10 cellular contexts compared by ENCODE assay signal in the genomic region with DNA sequence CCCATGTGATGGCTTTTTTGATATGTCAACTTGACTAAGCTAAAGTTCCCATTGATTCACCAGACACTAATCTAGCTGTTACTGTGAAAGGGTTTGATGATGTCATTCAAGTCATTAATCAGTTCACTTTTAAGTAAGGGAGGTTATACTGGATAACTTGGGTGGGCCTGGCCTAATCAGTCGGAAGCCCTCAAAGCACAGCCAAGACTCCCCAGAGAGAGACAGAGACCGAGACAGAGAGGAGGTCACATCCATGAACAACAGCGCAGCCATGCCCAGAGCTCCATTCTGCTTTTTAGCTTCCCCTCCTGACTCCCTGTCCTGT.
DNase-seq lines count a peak whose midpoint lies in the region; ATAC-seq and TF ChIP-seq lines count a peak whose summit lies in the region.
"Had no signal": no experiment of that assay in that cellular context is flagged by ENCODE, and none has a peak within 500 bp of the region (broad histone marks: within the 10 kb centered on the region; RNA-seq: fewer than 3 reads in every experiment).

No MANE protein-coding gene starts in this region.

- no peaks in the 10 kb centered on the region for H3K36me3 ChIP-seq in RWPE2 (ENCODE audit: low read depth)
- no peaks in the 10 kb centered on the region for H3K36me3 ChIP-seq in gastroesophageal sphincter
- H3K36me3 ChIP-seq in smooth muscle cell (ENCODE audit: low read depth), result no peaks in the 10 kb centered on the region
- H3K36me3 ChIP-seq: adrenal gland, thoracic aorta had no signal

- H3K4me1 ChIP-seq in RWPE2 (ENCODE audit: insufficient read depth, poor library complexity, severe bottlenecking) (peaks cover 21% of the 10 kb centered on the region), gastroesophageal sphincter (peaks cover 0 to 17% (median 3%) of the 10 kb centered on the region in 3 donors), smooth muscle cell (ENCODE audit: low read depth) (peaks cover 14% of the 10 kb centered on the region)

- no peaks in the 10 kb centered on the region for H4K20me1 ChIP-seq in smooth muscle cell (ENCODE audit: low read depth)

- peak overlapping the region; percentile 88 for H3K4me2 ChIP-seq in smooth muscle cell

- DNase-seq in activated naive CD4-positive, alpha-beta T cell treated with anti-CD3 and anti-CD28 coated beads, Interleukin-2, amount 50 U/mL, for 72 hours (ENCODE audit: low spot score in 2 of 2), result no peak
- no peak for DNase-seq in RWPE2 (ENCODE audit: low spot score)
- no peak for DNase-seq in smooth muscle cell (lab: John Stamatoyannopoulos, UW; ENCODE audit: unreplicated experiment)
- DNase-seq in NCI-H146 (lab: John Stamatoyannopoulos, UW), result no peak
- DNase-seq in amygdala (lab: John Stamatoyannopoulos, UW), result no peak

- H3F3A ChIP-seq in smooth muscle cell (ENCODE audit: low read depth), result peaks cover 8% of the 10 kb centered on the region

- TF ChIP-seq CTCF in RWPE2 (IDR thresholded peaks at IDR 0.05; ENCODE audit: poor library complexity, severe bottlenecking) (no peak), gastroesophageal sphincter (IDR thresholded peaks at IDR 0.05) (no peak), smooth muscle cell (IDR thresholded peaks at IDR 0.05; ENCODE audit: borderline replicate concordance, insufficient read depth, poor library complexity, severe bottlenecking) (no peak)

- H3K4me3 ChIP-seq in RWPE2 (ENCODE audit: severe bottlenecking) (no peak overlapping the region), gastroesophageal sphincter (peak overlapping the region in 1 of 2 donors; percentile 60), smooth muscle cell (no peak overlapping the region)

- H3K4me3 Mint-ChIP-seq in activated naive CD4-positive, alpha-beta T cell treated with anti-CD3 and anti-CD28 coated beads, Interleukin-2, amount 50 U/mL, for 24 hours, result peak overlapping the region; percentile 79

- no peak overlapping the region for H3K9ac ChIP-seq in smooth muscle cell (ENCODE audit: low read depth)

- no peak overlapping the region for H3K27ac Mint-ChIP-seq in activated naive CD4-positive, alpha-beta T cell treated with anti-CD3 and anti-CD28 coated beads, Interleukin-2, amount 50 U/mL, for 24 hours
- H3K27ac Mint-ChIP-seq in activated naive CD4-positive, alpha-beta T cell treated with anti-CD3 and anti-CD28 coated beads, Interleukin-2, amount 50 U/mL, for 72 hours, result no peak overlapping the region

- H3K4me1 Mint-ChIP-seq in activated naive CD4-positive, alpha-beta T cell treated with anti-CD3 and anti-CD28 coated beads, Interleukin-2, amount 50 U/mL, for 24 hours, result peaks cover 11% of the 10 kb centered on the region

- peaks cover 43% of the 10 kb centered on the region for H3K27me3 Mint-ChIP-seq in activated naive CD4-positive, alpha-beta T cell treated with anti-CD3 and anti-CD28 coated beads, Interleukin-2, amount 50 U/mL, for 24 hours

- H3K9me3 ChIP-seq in RWPE2 (ENCODE audit: severe bottlenecking), result no peaks in the 10 kb centered on the region
- H3K9me3 ChIP-seq in gastroesophageal sphincter, result no peaks in the 10 kb centered on the region
- H3K9me3 ChIP-seq in smooth muscle cell (replicated peaks; ENCODE audit: low read depth), result no peaks in the 10 kb centered on the region
- H3K9me3 ChIP-seq: adrenal gland, thoracic aorta had no signal

- H3K79me2 ChIP-seq in smooth muscle cell (ENCODE audit: low read depth), result no peaks in the 10 kb centered on the region

- no peaks in the 10 kb centered on the region for H3K36me3 Mint-ChIP-seq in activated naive CD4-positive, alpha-beta T cell treated with anti-CD3 and anti-CD28 coated beads, Interleukin-2, amount 50 U/mL, for 24 hours
- peaks cover 0 to 4% of the 10 kb centered on the region in 2 donors for H3K36me3 Mint-ChIP-seq in activated naive CD4-positive, alpha-beta T cell treated with anti-CD3 and anti-CD28 coated beads, Interleukin-2, amount 50 U/mL, for 72 hours

- ATAC-seq in activated naive CD4-positive, alpha-beta T cell treated with anti-CD3 and anti-CD28 coated beads, Interleukin-2, amount 50 U/mL, for 72 hours, result no peak
- ATAC-seq in RWPE2 (ENCODE audit: low read depth) (no peak), gastroesophageal sphincter (peak; percentile 3), GM21447 (IDR thresholded peaks at IDR 0.05; ENCODE audit: unreplicated experiment) (no peak)

- no peak for TF ChIP-seq EP300 in gastroesophageal sphincter (IDR thresholded peaks at IDR 0.05)

- no peak for TF ChIP-seq POLR2A in gastroesophageal sphincter (IDR thresholded peaks at IDR 0.05)

- peak overlapping the region; percentile 74 for H3K27ac ChIP-seq in RWPE2 (ENCODE audit: poor library complexity, severe bottlenecking)
- no peak overlapping the region for H3K27ac ChIP-seq in gastroesophageal sphincter
- H3K27ac ChIP-seq in smooth muscle cell (ENCODE audit: low read depth), result no peak overlapping the region
- H3K27ac ChIP-seq: adrenal gland, thoracic aorta had no signal

- H3K9me3 Mint-ChIP-seq in activated naive CD4-positive, alpha-beta T cell treated with anti-CD3 and anti-CD28 coated beads, Interleukin-2, amount 50 U/mL, for 24 hours, result no peaks in the 10 kb centered on the region
- no peaks in the 10 kb centered on the region for H3K9me3 Mint-ChIP-seq in activated naive CD4-positive, alpha-beta T cell treated with anti-CD3 and anti-CD28 coated beads, Interleukin-2, amount 50 U/mL, for 72 hours

- H3K27me3 ChIP-seq in RWPE2 (ENCODE audit: insufficient read depth, poor library complexity, severe bottlenecking), result no peaks in the 10 kb centered on the region
- H3K27me3 ChIP-seq in gastroesophageal sphincter, result peaks cover 5% of the 10 kb centered on the region
- H3K27me3 ChIP-seq in smooth muscle cell (ENCODE audit: low read depth), result peaks cover 29% of the 10 kb centered on the region

- H2AFZ ChIP-seq in smooth muscle cell (ENCODE audit: low read depth), result peak overlapping the region; percentile 40

- WGBS in gastroesophageal sphincter (ENCODE audit: low coverage in 1 of 2), 2 donors, result 93% methylated on average over 2 of the region's 3 CpGs; no CpG with 5 or more reads in 1 of the 2 donors
- WGBS in smooth muscle cell (ENCODE audit: low lambda C conversion rate), result 98% methylated on average over 3 of the region's 3 CpGs
